ENCODE assay signal across 11 cellular contexts in the genomic region with DNA sequence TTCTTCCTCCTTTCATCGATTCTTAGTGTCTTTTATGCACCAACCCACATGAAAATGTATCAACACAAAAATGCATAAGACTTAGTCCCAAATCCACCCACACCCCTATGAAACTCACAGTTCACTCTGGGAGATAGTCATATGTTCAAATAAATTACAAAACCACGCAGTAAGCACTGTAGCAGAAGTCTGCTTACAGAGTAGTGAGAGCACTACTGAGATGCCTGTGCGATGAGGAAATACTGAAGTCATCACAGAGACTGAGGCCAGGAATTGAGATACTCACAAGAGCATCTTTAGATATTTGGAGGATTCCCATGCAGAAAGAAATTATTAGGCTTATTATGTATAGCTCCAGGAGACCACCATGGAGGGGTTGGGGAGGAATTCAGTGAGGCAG.
DNase-seq lines count a peak whose midpoint lies in the region; ATAC-seq and TF ChIP-seq lines count a peak whose summit lies in the region.
"Had no signal": no experiment of that assay in that cellular context is flagged by ENCODE, and none has a peak within 500 bp of the region (broad histone marks: within the 10 kb centered on the region; RNA-seq: fewer than 3 reads in every experiment).

No MANE protein-coding gene starts in this region.

- H4K20me1 ChIP-seq in GM23338 (replicated peaks; ENCODE audit: insufficient read depth), result no peaks in the 10 kb centered on the region

- no peaks in the 10 kb centered on the region for H3K4me1 Mint-ChIP-seq in GM23338
- H3K4me1 Mint-ChIP-seq in chondrocyte (ENCODE audit: low read depth), result peaks cover 41% of the 10 kb centered on the region
- H3K4me1 Mint-ChIP-seq in stimulated activated effector memory CD8-positive, alpha-beta T cell treated with anti-CD3 and anti-CD28 coated beads, Interleukin-12 subunit alpha, Interleukin-12 subunit beta, amount 100 ng/mL, for 72 hours, result peaks cover 6% of the 10 kb centered on the region

- no peak for DNase-seq in GM23338 (ENCODE audit: low spot score)
- no peak for DNase-seq in chondrocyte (ENCODE audit: low spot score)
- peak; percentile 45 for DNase-seq in kidney tubule cell (ENCODE audit: low spot score)
- no peak for DNase-seq in stimulated activated effector memory CD8-positive, alpha-beta T cell treated with anti-CD3 and anti-CD28 coated beads, Interleukin-12 subunit alpha, Interleukin-12 subunit beta, amount 100 ng/mL, for 72 hours (ENCODE audit: low spot score in 2 of 2)
- DNase-seq in SHP77 treated with DMSO at 0.1 percent for 48 hours (lab: John Stamatoyannopoulos, UW), result no peak
- DNase-seq: Kasumi-1, mesendoderm, NCI-H2171 treated with DMSO at 0.1 percent for 48 hours had no signal

- H3K4me1 ChIP-seq in GM23338 (ENCODE audit: insufficient read depth), result no peaks in the 10 kb centered on the region

- H3K27me3 Mint-ChIP-seq in GM23338 (ENCODE audit: insufficient read depth, low read depth, poor library complexity) (no peaks in the 10 kb centered on the region), chondrocyte (ENCODE audit: low read depth) (no peaks in the 10 kb centered on the region)

- H3K36me3 Mint-ChIP-seq in GM23338 (ENCODE audit: low read depth) (peaks cover 3% of the 10 kb centered on the region; the same call in 1 of the 3 replicates), chondrocyte (ENCODE audit: low read depth) (peaks cover 47% of the 10 kb centered on the region)
- H3K36me3 Mint-ChIP-seq in stimulated activated effector memory CD8-positive, alpha-beta T cell treated with anti-CD3 and anti-CD28 coated beads, Interleukin-12 subunit alpha, Interleukin-12 subunit beta, amount 100 ng/mL, for 72 hours, result no peaks in the 10 kb centered on the region

- H3K36me3 ChIP-seq in GM23338 (ENCODE audit: insufficient read depth), result peaks cover 3% of the 10 kb centered on the region; the same call in 1 of the 2 replicates

- no peaks in the 10 kb centered on the region for H3K79me2 ChIP-seq in GM23338 (replicated peaks; ENCODE audit: insufficient read depth)

- no peak overlapping the region for H3K4me2 ChIP-seq in GM23338

- H3K9me3 Mint-ChIP-seq in GM23338, result no peaks in the 10 kb centered on the region; the same call in 2 of the 3 replicates
- H3K9me3 Mint-ChIP-seq in chondrocyte (ENCODE audit: low read depth), result no peaks in the 10 kb centered on the region
- H3K9me3 Mint-ChIP-seq in stimulated activated effector memory CD8-positive, alpha-beta T cell treated with anti-CD3 and anti-CD28 coated beads, Interleukin-12 subunit alpha, Interleukin-12 subunit beta, amount 100 ng/mL, for 72 hours, result no peaks in the 10 kb centered on the region

- H3K4me3 ChIP-seq in GM23338, result no peak overlapping the region

- no peak overlapping the region for H3K4me3 Mint-ChIP-seq in GM23338
- H3K4me3 Mint-ChIP-seq in chondrocyte (ENCODE audit: unreplicated experiment), result no peak overlapping the region
- no peak overlapping the region for H3K4me3 Mint-ChIP-seq in stimulated activated effector memory CD8-positive, alpha-beta T cell treated with anti-CD3 and anti-CD28 coated beads, Interleukin-12 subunit alpha, Interleukin-12 subunit beta, amount 100 ng/mL, for 72 hours

- H2AFZ ChIP-seq in GM23338, result no peak overlapping the region

- no peaks in the 10 kb centered on the region for H3K27me3 ChIP-seq in GM23338 (ENCODE audit: insufficient read depth)

- no peaks in the 10 kb centered on the region for H3F3A ChIP-seq in GM23338 (replicated peaks; ENCODE audit: low read depth)

- no peak overlapping the region for H3K27ac ChIP-seq in GM23338 (ENCODE audit: low read depth)

- H3K27ac Mint-ChIP-seq in GM23338, result 0 out of 2 replicates have a peak overlapping the region, but pooled peaks have one; percentile 7
- peak overlapping the region; percentile 52 for H3K27ac Mint-ChIP-seq in chondrocyte (ENCODE audit: unreplicated experiment)
- no peak overlapping the region for H3K27ac Mint-ChIP-seq in stimulated activated effector memory CD8-positive, alpha-beta T cell treated with anti-CD3 and anti-CD28 coated beads, Interleukin-12 subunit alpha, Interleukin-12 subunit beta, amount 100 ng/mL, for 72 hours

- no peaks in the 10 kb centered on the region for H3K9me2 ChIP-seq in GM23338 (ENCODE audit: insufficient read depth)

- no peak for TF ChIP-seq POLR2A in GM18505 (IDR thresholded peaks at IDR 0.05; ENCODE audit: borderline replicate concordance, extremely low read depth, insufficient read depth, insufficient read length)

- TF ChIP-seq CTCF in GM23338 (conservative IDR thresholded peaks at IDR 0.05; ENCODE audit: low read depth in 2 of 2) (no peak), chondrocyte (IDR thresholded peaks at IDR 0.05) (no peak)

- ATAC-seq in GM23338 (no peak), GM18505 (IDR thresholded peaks at IDR 0.05; ENCODE audit: unreplicated experiment) (no peak), GM19328 (IDR thresholded peaks at IDR 0.05; ENCODE audit: unreplicated experiment) (no peak), GM18873 (IDR thresholded peaks at IDR 0.05; ENCODE audit: low FRiP score, unreplicated experiment) (no peak)
- peak; percentile 51 for ATAC-seq in stimulated activated effector memory CD8-positive, alpha-beta T cell treated with anti-CD3 and anti-CD28 coated beads, Interleukin-12 subunit alpha, Interleukin-12 subunit beta, amount 100 ng/mL, for 72 hours

TF ChIP-seq in GM23338, 12 proteins besides CTCF, POLR2A, EP300 and RAD21 (continues in another document):
- TF ChIP-seq, protein P1, sequence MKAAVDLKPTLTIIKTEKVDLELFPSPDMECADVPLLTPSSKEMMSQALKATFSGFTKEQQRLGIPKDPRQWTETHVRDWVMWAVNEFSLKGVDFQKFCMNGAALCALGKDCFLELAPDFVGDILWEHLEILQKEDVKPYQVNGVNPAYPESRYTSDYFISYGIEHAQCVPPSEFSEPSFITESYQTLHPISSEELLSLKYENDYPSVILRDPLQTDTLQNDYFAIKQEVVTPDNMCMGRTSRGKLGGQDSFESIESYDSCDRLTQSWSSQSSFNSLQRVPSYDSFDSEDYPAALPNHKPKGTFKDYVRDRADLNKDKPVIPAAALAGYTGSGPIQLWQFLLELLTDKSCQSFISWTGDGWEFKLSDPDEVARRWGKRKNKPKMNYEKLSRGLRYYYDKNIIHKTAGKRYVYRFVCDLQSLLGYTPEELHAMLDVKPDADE (IDR thresholded peaks at IDR 0.05), result no peak
- TF ChIP-seq, protein P2, sequence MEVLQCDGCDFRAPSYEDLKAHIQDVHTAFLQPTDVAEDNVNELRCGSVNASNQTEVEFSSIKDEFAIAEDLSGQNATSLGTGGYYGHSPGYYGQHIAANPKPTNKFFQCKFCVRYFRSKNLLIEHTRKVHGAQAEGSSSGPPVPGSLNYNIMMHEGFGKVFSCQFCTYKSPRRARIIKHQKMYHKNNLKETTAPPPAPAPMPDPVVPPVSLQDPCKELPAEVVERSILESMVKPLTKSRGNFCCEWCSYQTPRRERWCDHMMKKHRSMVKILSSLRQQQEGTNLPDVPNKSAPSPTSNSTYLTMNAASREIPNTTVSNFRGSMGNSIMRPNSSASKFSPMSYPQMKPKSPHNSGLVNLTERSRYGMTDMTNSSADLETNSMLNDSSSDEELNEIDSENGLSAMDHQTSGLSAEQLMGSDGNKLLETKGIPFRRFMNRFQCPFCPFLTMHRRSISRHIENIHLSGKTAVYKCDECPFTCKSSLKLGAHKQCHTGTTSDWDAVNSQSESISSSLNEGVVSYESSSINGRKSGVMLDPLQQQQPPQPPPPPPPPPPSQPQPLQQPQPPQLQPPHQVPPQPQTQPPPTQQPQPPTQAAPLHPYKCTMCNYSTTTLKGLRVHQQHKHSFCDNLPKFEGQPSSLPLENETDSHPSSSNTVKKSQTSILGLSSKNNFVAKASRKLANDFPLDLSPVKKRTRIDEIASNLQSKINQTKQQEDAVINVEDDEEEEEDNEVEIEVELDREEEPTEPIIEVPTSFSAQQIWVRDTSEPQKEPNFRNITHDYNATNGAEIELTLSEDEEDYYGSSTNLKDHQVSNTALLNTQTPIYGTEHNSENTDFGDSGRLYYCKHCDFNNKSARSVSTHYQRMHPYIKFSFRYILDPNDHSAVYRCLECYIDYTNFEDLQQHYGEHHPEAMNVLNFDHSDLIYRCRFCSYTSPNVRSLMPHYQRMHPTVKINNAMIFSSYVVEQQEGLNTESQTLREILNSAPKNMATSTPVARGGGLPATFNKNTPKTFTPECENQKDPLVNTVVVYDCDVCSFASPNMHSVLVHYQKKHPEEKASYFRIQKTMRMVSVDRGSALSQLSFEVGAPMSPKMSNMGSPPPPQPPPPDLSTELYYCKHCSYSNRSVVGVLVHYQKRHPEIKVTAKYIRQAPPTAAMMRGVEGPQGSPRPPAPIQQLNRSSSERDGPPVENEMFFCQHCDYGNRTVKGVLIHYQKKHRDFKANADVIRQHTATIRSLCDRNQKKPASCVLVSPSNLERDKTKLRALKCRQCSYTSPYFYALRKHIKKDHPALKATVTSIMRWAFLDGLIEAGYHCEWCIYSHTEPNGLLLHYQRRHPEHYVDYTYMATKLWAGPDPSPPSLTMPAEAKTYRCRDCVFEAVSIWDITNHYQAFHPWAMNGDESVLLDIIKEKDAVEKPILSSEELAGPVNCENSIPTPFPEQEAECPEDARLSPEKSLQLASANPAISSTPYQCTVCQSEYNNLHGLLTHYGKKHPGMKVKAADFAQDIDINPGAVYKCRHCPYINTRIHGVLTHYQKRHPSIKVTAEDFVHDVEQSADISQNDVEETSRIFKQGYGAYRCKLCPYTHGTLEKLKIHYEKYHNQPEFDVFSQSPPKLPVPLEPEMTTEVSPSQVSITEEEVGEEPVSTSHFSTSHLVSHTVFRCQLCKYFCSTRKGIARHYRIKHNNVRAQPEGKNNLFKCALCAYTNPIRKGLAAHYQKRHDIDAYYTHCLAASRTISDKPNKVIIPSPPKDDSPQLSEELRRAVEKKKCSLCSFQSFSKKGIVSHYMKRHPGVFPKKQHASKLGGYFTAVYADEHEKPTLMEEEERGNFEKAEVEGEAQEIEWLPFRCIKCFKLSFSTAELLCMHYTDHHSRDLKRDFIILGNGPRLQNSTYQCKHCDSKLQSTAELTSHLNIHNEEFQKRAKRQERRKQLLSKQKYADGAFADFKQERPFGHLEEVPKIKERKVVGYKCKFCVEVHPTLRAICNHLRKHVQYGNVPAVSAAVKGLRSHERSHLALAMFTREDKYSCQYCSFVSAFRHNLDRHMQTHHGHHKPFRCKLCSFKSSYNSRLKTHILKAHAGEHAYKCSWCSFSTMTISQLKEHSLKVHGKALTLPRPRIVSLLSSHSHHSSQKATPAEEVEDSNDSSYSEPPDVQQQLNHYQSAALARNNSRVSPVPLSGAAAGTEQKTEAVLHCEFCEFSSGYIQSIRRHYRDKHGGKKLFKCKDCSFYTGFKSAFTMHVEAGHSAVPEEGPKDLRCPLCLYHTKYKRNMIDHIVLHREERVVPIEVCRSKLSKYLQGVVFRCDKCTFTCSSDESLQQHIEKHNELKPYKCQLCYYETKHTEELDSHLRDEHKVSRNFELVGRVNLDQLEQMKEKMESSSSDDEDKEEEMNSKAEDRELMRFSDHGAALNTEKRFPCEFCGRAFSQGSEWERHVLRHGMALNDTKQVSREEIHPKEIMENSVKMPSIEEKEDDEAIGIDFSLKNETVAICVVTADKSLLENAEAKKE (CRISPR knock-in tag; IDR thresholded peaks at IDR 0.05), result no peak
- TF ChIP-seq EZH2 (IDR thresholded peaks at IDR 0.05; ENCODE audit: low read depth, unreplicated experiment), result no peak
- no peak for TF ChIP-seq NANOG (IDR thresholded peaks at IDR 0.05; ENCODE audit: borderline replicate concordance)
- no peak for TF ChIP-seq ZNF331 (CRISPR knock-in tag; IDR thresholded peaks at IDR 0.05; ENCODE audit: low read depth)
